Comparison of ENCODE assay signal across 33 cellular contexts in the genomic region with DNA sequence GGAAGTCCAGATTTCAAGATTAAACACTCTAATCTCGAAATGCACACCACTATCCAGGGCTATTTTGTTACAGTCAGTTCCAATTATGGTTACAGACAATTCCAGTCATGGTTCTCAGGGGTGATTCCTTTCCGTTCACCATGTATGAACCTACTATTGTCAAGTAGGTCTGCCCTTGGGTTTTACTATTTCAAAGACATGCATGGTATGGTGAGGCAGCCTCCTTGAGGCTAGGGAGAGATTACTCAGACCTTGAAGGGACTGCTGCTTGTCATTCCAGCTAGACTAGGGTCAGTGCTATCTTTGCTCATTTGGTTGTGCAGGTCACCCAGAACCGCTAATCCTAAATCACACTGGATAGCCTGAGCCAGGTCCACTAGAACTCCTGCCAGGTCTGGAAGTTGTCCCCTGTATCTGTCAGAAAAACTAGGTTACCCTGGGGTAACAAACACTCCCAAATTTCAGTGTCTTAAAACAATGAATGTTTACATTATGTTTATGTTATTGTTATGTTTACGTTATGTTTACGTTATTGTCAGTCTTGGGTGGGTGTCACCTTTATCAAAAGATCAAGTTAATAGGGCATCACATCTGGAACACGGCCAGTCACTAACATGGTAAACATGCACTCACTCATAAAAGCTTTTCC.
"Had no signal": no experiment of that assay in that cellular context is flagged by ENCODE, and none has a peak within 500 bp of the region (broad histone marks: within the 10 kb centered on the region; RNA-seq: fewer than 3 reads in every experiment).

No MANE protein-coding gene starts in this region.

- FAIRE-seq: bronchial epithelial cell, TTC549 had no signal

- H3K4me1 ChIP-seq: ascending aorta had no signal

- H3K9me3 ChIP-seq: ascending aorta had no signal

- H3K4me3 ChIP-seq: ascending aorta, cardiac muscle cell had no signal

- DNase-seq: activated B cell treated with CpG ODN at 0.5 μM for 24 hours; activated CD4-positive, alpha-beta memory T cell treated with anti-CD3 and anti-CD28 coated beads for 36 hours; activated CD4-positive, alpha-beta T cell treated with anti-CD3 and anti-CD28 coated beads for 4 hours; activated CD4-positive, alpha-beta T cell treated with anti-CD3 and anti-CD28 coated beads, Interleukin-2, amount 10 ng/mL, durations not matched to agents 24 days and 14 days; activated CD4-positive, alpha-beta T cell treated with anti-CD3 and anti-CD28 coated beads, Interleukin-2, amount 50 U/mL, for 1 hour; activated CD4-positive, alpha-beta T cell treated with anti-CD3 and anti-CD28 coated beads, Interleukin-2, amount 50 U/mL, for 4 hours; activated CD4-positive, CD25-positive, alpha-beta regulatory T cell treated with anti-CD3 and anti-CD28 coated beads, Interleukin-2, amount 50 U/mL, for 72 hours; activated CD8-positive, alpha-beta memory T cell treated with anti-CD3 and anti-CD28 coated beads, Interleukin-2, amount 50 U/mL, for 4 hours; activated CD8-positive, alpha-beta T cell treated with anti-CD3 and anti-CD28 coated beads for 36 hours; activated effector memory CD4-positive, alpha-beta T cell treated with anti-CD3 and anti-CD28 coated beads, Interleukin-2, amount 50 U/mL, for 16 hours; activated gamma-delta T cell treated with Interleukin-2 at 50 U/mL for 16 hours; activated naive CD4-positive, alpha-beta T cell; activated naive CD4-positive, alpha-beta T cell treated with anti-CD3 and anti-CD28 coated beads for 36 hours; activated naive CD4-positive, alpha-beta T cell treated with anti-CD3 and anti-CD28 coated beads, Interleukin-2, amount 50 U/mL, for 16 hours; activated naive CD8-positive, alpha-beta T cell treated with anti-CD3 and anti-CD28 coated beads for 36 hours; activated T-cell treated with anti-CD3 and anti-CD28 coated beads for 4 hours; activated T-cell treated with anti-CD3 and anti-CD28 coated beads, Interleukin-2, amount 50 U/mL, for 1 hour; activated T-cell treated with anti-CD3 and anti-CD28 coated beads, Interleukin-2, amount 50 U/mL, for 4 hours; activated T-cell treated with anti-CD3 and anti-CD28 coated beads, Interleukin-2, amount 50 U/mL, for 72 hours; amygdala; anterior cingulate cortex; caudate nucleus; cerebellar nuclear complex; T-helper 1 cell; T-helper 2 cell; T-helper 9 cell had no signal

- H3K27me3 ChIP-seq: ascending aorta, cardiac muscle cell had no signal

- ATAC-seq: activated CD8-positive, alpha-beta T cell treated with anti-CD3 and anti-CD28 coated beads for 36 hours; activated naive CD4-positive, alpha-beta T cell treated with anti-CD3 and anti-CD28 coated beads, Interleukin-2, amount 50 U/mL, for 72 hours; activated T-cell treated with anti-CD3 and anti-CD28 coated beads, Interleukin-2, amount 50 U/mL, for 4 hours; activated T-cell treated with anti-CD3 and anti-CD28 coated beads, Interleukin-2, amount 50 U/mL, for 72 hours; activated T-helper 17 cell treated with anti-CD3 and anti-CD28 coated beads, Interleukin-2, amount 50 U/mL, for 72 hours had no signal

- H3K36me3 ChIP-seq: ascending aorta, cardiac muscle cell had no signal

- H3K27ac ChIP-seq: ascending aorta, cardiac muscle cell, VCaP had no signal
